Comparison of ENCODE assay signal across 1 cellular context in genomic region chr16:50269769-50270509, GRCh38.
A peak's percentile ranks its signal among the peaks of the same experiment; 100 is the strongest.
TF ChIP-seq lines count a peak whose summit lies in the region.

No MANE protein-coding gene starts in this region.

TF ChIP-seq in K562, 482 proteins besides CTCF, POLR2A, EP300 and RAD21:
- TF ChIP-seq ZBTB2 (IDR thresholded peaks at IDR 0.05) = peak; percentile 66; the same call in 1 of the 2 replicates
- TF ChIP-seq DACH1 (IDR thresholded peaks at IDR 0.05; ENCODE audit: partially characterized antibody) = peak; percentile 98
- TF ChIP-seq GATA2 (CRISPR knock-in tag; IDR thresholded peaks at IDR 0.05) = peak; percentile 48; the same call in 1 of the 2 replicates
- TF ChIP-seq GATAD2B (IDR thresholded peaks at IDR 0.05; ENCODE audit: borderline replicate concordance) = peak; percentile 67; the same call in 1 of the 2 replicates
- no peak for TF ChIP-seq ESRRB (CRISPR knock-in tag; IDR thresholded peaks at IDR 0.05; ENCODE audit: borderline replicate concordance)
- peak; percentile 52 for TF ChIP-seq PRDM10 (IDR thresholded peaks at IDR 0.05; ENCODE audit: partially characterized antibody)
- no peak for TF ChIP-seq ZBTB40 (IDR thresholded peaks at IDR 0.05)
- TF ChIP-seq ZBTB40 (CRISPR knock-in tag; IDR thresholded peaks at IDR 0.05) = no peak
